19 cellular contexts compared by ENCODE assay signal in genomic region chr10:91033536-91033935, GRCh38.
A peak's percentile ranks its signal among the peaks of the same experiment; 100 is the strongest.
DNase-seq lines count a peak whose midpoint lies in the region; ATAC-seq and TF ChIP-seq lines count a peak whose summit lies in the region.
"Had no signal": no experiment of that assay in that cellular context is flagged by ENCODE, and none has a peak within 500 bp of the region (broad histone marks: within the 10 kb centered on the region; RNA-seq: fewer than 3 reads in every experiment).

No MANE protein-coding gene starts in this region.

- in situ Hi-C loops in GM13976 (cut with MboI; ENCODE audit: low sequenced_read_pairs, unreplicated experiment): no loop called here

- no peaks in the 10 kb centered on the region for H3K9me3 ChIP-seq in T-helper 17 cell (ENCODE audit: control insufficient read depth, low read length, poor library complexity, severe bottlenecking)
- H3K9me3 ChIP-seq: gastrocnemius medialis, psoas muscle, stomach had no signal

- ATAC-seq in activated naive CD8-positive, alpha-beta T cell treated with anti-CD3 and anti-CD28 coated beads, Interleukin-2, amount 50 U/mL, for 24 hours: no peak
- ATAC-seq in T-helper 17 cell: no peak
- ATAC-seq in effector memory CD8-positive, alpha-beta T cell (replicated peaks): no peak
- ATAC-seq in stimulated activated effector memory CD8-positive, alpha-beta T cell treated with anti-CD3 and anti-CD28 coated beads, Interleukin-12 subunit alpha, Interleukin-12 subunit beta, amount 100 ng/mL, for 72 hours: no peak
- ATAC-seq: gastrocnemius medialis had no signal

- H3K4me3 Mint-ChIP-seq in activated naive CD8-positive, alpha-beta T cell: peak overlapping the region; percentile 46
- H3K4me3 Mint-ChIP-seq in activated naive CD8-positive, alpha-beta T cell treated with anti-CD3 and anti-CD28 coated beads, Interleukin-2, amount 50 U/mL, for 24 hours: no peak overlapping the region
- peak overlapping the region; percentile 15 for H3K4me3 Mint-ChIP-seq in T-helper 17 cell
- H3K4me3 Mint-ChIP-seq in effector memory CD8-positive, alpha-beta T cell: peak overlapping the region in 1 of 2 donors; percentile 48
- no peak overlapping the region for H3K4me3 Mint-ChIP-seq in stimulated activated effector memory CD8-positive, alpha-beta T cell treated with anti-CD3 and anti-CD28 coated beads, Interleukin-12 subunit alpha, Interleukin-12 subunit beta, amount 100 ng/mL, for 72 hours
- H3K4me3 Mint-ChIP-seq: H9 had no signal

- DNase-seq in activated naive CD8-positive, alpha-beta T cell treated with anti-CD3 and anti-CD28 coated beads, Interleukin-2, amount 50 U/mL, for 24 hours: no peak
- no peak for DNase-seq in T-helper 17 cell
- no peak for DNase-seq in effector memory CD8-positive, alpha-beta T cell
- DNase-seq in stimulated activated effector memory CD8-positive, alpha-beta T cell treated with anti-CD3 and anti-CD28 coated beads, Interleukin-12 subunit alpha, Interleukin-12 subunit beta, amount 100 ng/mL, for 72 hours (ENCODE audit: low spot score in 2 of 2): no peak
- DNase-seq in ureter (ENCODE audit: low spot score): no peak
- DNase-seq in middle frontal gyrus (ENCODE audit: extremely low spot score, low spot score): no peak
- DNase-seq in GM13976 (ENCODE audit: low spot score): no peak
- DNase-seq: gastrocnemius medialis, H9, kidney, mammary epithelial cell, naive B cell, NCI-H1694 treated with DMSO at 0.1 percent for 48 hours, NCI-H2227 treated with DMSO at 0.1 percent for 48 hours, NCI-H748 treated with DMSO at 0.1 percent for 48 hours, psoas muscle, stomach, trophoblast cell had no signal

- H3K36me3 Mint-ChIP-seq in activated naive CD8-positive, alpha-beta T cell: no peaks in the 10 kb centered on the region
- no peaks in the 10 kb centered on the region for H3K36me3 Mint-ChIP-seq in activated naive CD8-positive, alpha-beta T cell treated with anti-CD3 and anti-CD28 coated beads, Interleukin-2, amount 50 U/mL, for 24 hours (ENCODE audit: low read depth)
- H3K36me3 Mint-ChIP-seq in T-helper 17 cell (ENCODE audit: low read depth): no peaks in the 10 kb centered on the region
- no peaks in the 10 kb centered on the region for H3K36me3 Mint-ChIP-seq in effector memory CD8-positive, alpha-beta T cell (ENCODE audit: insufficient read depth)
- no peaks in the 10 kb centered on the region for H3K36me3 Mint-ChIP-seq in stimulated activated effector memory CD8-positive, alpha-beta T cell treated with anti-CD3 and anti-CD28 coated beads, Interleukin-12 subunit alpha, Interleukin-12 subunit beta, amount 100 ng/mL, for 72 hours
- H3K36me3 Mint-ChIP-seq: naive B cell had no signal

- peak overlapping the region; percentile 86 for H3K27ac Mint-ChIP-seq in activated naive CD8-positive, alpha-beta T cell
- H3K27ac Mint-ChIP-seq in activated naive CD8-positive, alpha-beta T cell treated with anti-CD3 and anti-CD28 coated beads, Interleukin-2, amount 50 U/mL, for 24 hours: no peak overlapping the region
- H3K27ac Mint-ChIP-seq in T-helper 17 cell: peak overlapping the region; percentile 4
- H3K27ac Mint-ChIP-seq in effector memory CD8-positive, alpha-beta T cell: peak overlapping the region; percentile 82 to 85
- peak overlapping the region; percentile 71 for H3K27ac Mint-ChIP-seq in stimulated activated effector memory CD8-positive, alpha-beta T cell treated with anti-CD3 and anti-CD28 coated beads, Interleukin-12 subunit alpha, Interleukin-12 subunit beta, amount 100 ng/mL, for 72 hours
- H3K27ac Mint-ChIP-seq: H9 had no signal

- H3K27me3 Mint-ChIP-seq in activated naive CD8-positive, alpha-beta T cell: no peaks in the 10 kb centered on the region
- H3K27me3 Mint-ChIP-seq in activated naive CD8-positive, alpha-beta T cell treated with anti-CD3 and anti-CD28 coated beads, Interleukin-2, amount 50 U/mL, for 24 hours: no peaks in the 10 kb centered on the region
- H3K27me3 Mint-ChIP-seq in T-helper 17 cell: no peaks in the 10 kb centered on the region
- no peaks in the 10 kb centered on the region for H3K27me3 Mint-ChIP-seq in effector memory CD8-positive, alpha-beta T cell

- H3K4me1 Mint-ChIP-seq in activated naive CD8-positive, alpha-beta T cell (ENCODE audit: low read depth): peaks cover 21% of the 10 kb centered on the region
- H3K4me1 Mint-ChIP-seq in activated naive CD8-positive, alpha-beta T cell treated with anti-CD3 and anti-CD28 coated beads, Interleukin-2, amount 50 U/mL, for 24 hours: peaks cover 12% of the 10 kb centered on the region
- peaks cover 15% of the 10 kb centered on the region for H3K4me1 Mint-ChIP-seq in T-helper 17 cell
- peaks cover 19 to 20% of the 10 kb centered on the region in 2 donors for H3K4me1 Mint-ChIP-seq in effector memory CD8-positive, alpha-beta T cell (ENCODE audit: low read depth in 2 of 2)
- H3K4me1 Mint-ChIP-seq in stimulated activated effector memory CD8-positive, alpha-beta T cell treated with anti-CD3 and anti-CD28 coated beads, Interleukin-12 subunit alpha, Interleukin-12 subunit beta, amount 100 ng/mL, for 72 hours: peaks cover 17% of the 10 kb centered on the region

- no peak for TF ChIP-seq CTCF in GM13976 (IDR thresholded peaks at IDR 0.05; ENCODE audit: borderline replicate concordance, control extremely low read depth, extremely low read depth, insufficient read depth, missing control alignments)

- H3K9me3 Mint-ChIP-seq in activated naive CD8-positive, alpha-beta T cell (ENCODE audit: low read depth): no peaks in the 10 kb centered on the region
- no peaks in the 10 kb centered on the region for H3K9me3 Mint-ChIP-seq in activated naive CD8-positive, alpha-beta T cell treated with anti-CD3 and anti-CD28 coated beads, Interleukin-2, amount 50 U/mL, for 24 hours
- H3K9me3 Mint-ChIP-seq in effector memory CD8-positive, alpha-beta T cell: peaks cover 3 to 7% of the 10 kb centered on the region in 2 donors
- peaks cover 3% of the 10 kb centered on the region for H3K9me3 Mint-ChIP-seq in stimulated activated effector memory CD8-positive, alpha-beta T cell treated with anti-CD3 and anti-CD28 coated beads, Interleukin-12 subunit alpha, Interleukin-12 subunit beta, amount 100 ng/mL, for 72 hours
- H3K9me3 Mint-ChIP-seq: H9 had no signal

Comparison
In these comparisons a context has a peak if more than half of its experiments do, and no peak if none do; other contexts are left out.
1. H3K4me3 Mint-ChIP-seq: peak in activated naive CD8-positive, alpha-beta T cell (single experiment) and T-helper 17 cell (single experiment); none in activated naive CD8-positive, alpha-beta T cell treated with anti-CD3 and anti-CD28 coated beads, Interleukin-2, amount 50 U/mL, for 24 hours (single experiment) and stimulated activated effector memory CD8-positive, alpha-beta T cell treated with anti-CD3 and anti-CD28 coated beads, Interleukin-12 subunit alpha, Interleukin-12 subunit beta, amount 100 ng/mL, for 72 hours (single experiment).